ENCODE assay signal across 8 cellular contexts in genomic region chr6:125779924-125780539, GRCh38. TPM values are rescaled to one million over a fixed set of nuclear protein-coding genes. Genes with fewer than 3 reads are reported as not detected.
A peak's percentile ranks its signal among the peaks of the same experiment; 100 is the strongest.
DNase-seq lines count a peak whose midpoint lies in the region; ATAC-seq and TF ChIP-seq lines count a peak whose summit lies in the region.

No MANE protein-coding gene starts in this region.

- POLR2A ChIA-PET in activated CD4-positive, alpha-beta memory T cell treated with anti-CD3 and anti-CD28 coated beads for 36 hours (lab: Charles Lee): interaction anchor here (0.9 to 2.6 kb wide), 7 partner anchors 10 to 480 kb away, joined by 3 to 101 read pairs (median 11); partner anchors contain the start of genes HINT3, NCOA7 and TRMT11

- peak; percentile 94 for DNase-seq in NCI-H748 (lab: John Stamatoyannopoulos, UW; ENCODE audit: unreplicated experiment)
- peak; percentile 90 for DNase-seq in activated CD4-positive, alpha-beta memory T cell treated with anti-CD3 and anti-CD28 coated beads for 36 hours
- peak; percentile 80 for DNase-seq in effector CD4-positive, alpha-beta T cell
- peak; percentile 80 for DNase-seq in lower lobe of right lung
- DNase-seq in stimulated activated CD4-positive, alpha-beta T cell treated with anti-CD3 and anti-CD28 coated beads, Interleukin-4, amount 100 ng/mL, for 48 hours (ENCODE audit: low read depth in 2 of 2): peak; percentile 73 to 90

- no peaks in the 10 kb centered on the region for H3K27me3 Mint-ChIP-seq in activated CD4-positive, alpha-beta memory T cell treated with anti-CD3 and anti-CD28 coated beads for 36 hours

- CTCF ChIA-PET in activated CD4-positive, alpha-beta memory T cell treated with anti-CD3 and anti-CD28 coated beads for 36 hours (lab: Charles Lee): interaction anchor here (1.3 to 3.9 kb wide), 10 partner anchors 11 to 469 kb away, joined by 4 to 93 read pairs (median 10); partner anchors contain the start of genes HINT3, NCOA7 and TRMT11

- H3K36me3 Mint-ChIP-seq in activated CD4-positive, alpha-beta memory T cell treated with anti-CD3 and anti-CD28 coated beads for 36 hours: no peaks in the 10 kb centered on the region

- no peaks in the 10 kb centered on the region for H3K36me3 ChIP-seq in lower lobe of right lung

- peaks cover 9% of the 10 kb centered on the region for H3K4me1 ChIP-seq in lower lobe of right lung

- no peaks in the 10 kb centered on the region for H3K9me3 ChIP-seq in lower lobe of right lung

- H3K27ac Mint-ChIP-seq in activated CD4-positive, alpha-beta memory T cell treated with anti-CD3 and anti-CD28 coated beads for 36 hours: no peak overlapping the region

- no peaks in the 10 kb centered on the region for H3K9me3 Mint-ChIP-seq in activated CD4-positive, alpha-beta memory T cell treated with anti-CD3 and anti-CD28 coated beads for 36 hours

- TF ChIP-seq CTCF in C4-2B (conservative IDR thresholded peaks at IDR 0.05) (peak; percentile 8; the same call in 1 of the 2 replicates), lower lobe of right lung (IDR thresholded peaks at IDR 0.05) (peak; percentile 29)

- no peak overlapping the region for H3K4me3 Mint-ChIP-seq in activated CD4-positive, alpha-beta memory T cell treated with anti-CD3 and anti-CD28 coated beads for 36 hours

- intact Hi-C loops in activated CD4-positive, alpha-beta memory T cell treated with anti-CD3 and anti-CD28 coated beads for 36 hours (cut with micrococcal nuclease): loop anchor here (1.0 to 5.0 kb wide), 5 partner anchors 31 to 1487 kb away; partner anchors contain the start of genes HEY2, HINT3, RNF146 and TRMT11
- intact Hi-C loops in lower lobe of right lung (cut with DNase I): no loop called here

- H3K4me3 ChIP-seq in lower lobe of right lung: peak overlapping the region; percentile 66

- no peaks in the 10 kb centered on the region for H3K27me3 ChIP-seq in lower lobe of right lung (ENCODE audit: low read depth)

- H3K4me1 Mint-ChIP-seq in activated CD4-positive, alpha-beta memory T cell treated with anti-CD3 and anti-CD28 coated beads for 36 hours (ENCODE audit: low read depth): peaks cover 14% of the 10 kb centered on the region

- H3K27ac ChIP-seq in C4-2B: peak overlapping the region; percentile 93
- H3K27ac ChIP-seq in lower lobe of right lung: peak overlapping the region; percentile 95

- peak; percentile 79 for ATAC-seq in GM19397 (IDR thresholded peaks at IDR 0.05; ENCODE audit: unreplicated experiment)
- peak; percentile 61 for ATAC-seq in HG03558 (IDR thresholded peaks at IDR 0.05; ENCODE audit: extremely low read depth, unreplicated experiment)
- peak; percentile 97 for ATAC-seq in lower lobe of right lung

RNA-seq across cellular contexts. Expression of gene NCOA7, which starts 10.7 kb away (rescaled TPM):
- 10 to 100 TPM; 42.3 to 43.4 TPM for total RNA-seq in activated CD4-positive, alpha-beta memory T cell treated with anti-CD3 and anti-CD28 coated beads for 36 hours
- 64.4 TPM for total RNA-seq in lower lobe of right lung

RNA-seq across cellular contexts. Expression of gene HEY2, which starts 30.6 kb away (rescaled TPM):
- not detected for total RNA-seq in activated CD4-positive, alpha-beta memory T cell treated with anti-CD3 and anti-CD28 coated beads for 36 hours
- 2.8 TPM for total RNA-seq in lower lobe of right lung

Comparison
In these comparisons a context has a peak if more than half of its experiments do, and no peak if none do; other contexts are left out.
1. Peak in every context shown above with its lines: DNase-seq, ATAC-seq, H3K4me3 ChIP-seq and H3K27ac ChIP-seq.